ENCODE assay signal across 31 cellular contexts in the genomic region with DNA sequence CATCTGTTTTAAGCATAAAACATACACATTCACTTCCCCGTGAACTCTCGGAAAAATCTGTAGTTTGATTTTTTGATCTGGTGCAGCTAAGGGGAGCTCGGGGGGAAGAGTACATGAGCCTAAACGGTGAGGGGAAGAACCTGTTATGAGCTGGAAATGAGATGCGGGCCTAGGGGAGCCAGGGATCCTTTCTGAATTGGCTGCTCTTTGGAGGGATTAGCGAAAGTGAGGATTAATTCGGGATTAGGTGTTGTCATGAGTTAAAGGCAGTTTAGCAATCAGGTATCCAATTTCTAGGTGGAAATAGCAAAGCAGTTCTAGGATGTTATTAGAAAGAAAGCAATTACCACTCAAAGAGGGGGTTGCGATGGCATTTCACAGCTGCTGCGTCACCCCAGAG. TPM values are rescaled to one million over a fixed set of nuclear protein-coding genes. Genes with fewer than 3 reads are reported as not detected.
"Had no signal": no experiment of that assay in that cellular context is flagged by ENCODE, and none has a peak within 500 bp of the region (broad histone marks: within the 10 kb centered on the region; RNA-seq: fewer than 3 reads in every experiment).

No MANE protein-coding gene starts in this region.

- H3K4me1 ChIP-seq: adrenal gland, body of pancreas, colonic mucosa, esophagus squamous epithelium, gastroesophageal sphincter, heart left ventricle had no signal

- H3K27me3 ChIP-seq: adrenal gland, body of pancreas, colonic mucosa, gastroesophageal sphincter had no signal

- H3K4me3 ChIP-seq: adrenal gland, body of pancreas, colonic mucosa, esophagus squamous epithelium, gastroesophageal sphincter, heart left ventricle had no signal

- FAIRE-seq: endometrium, endothelial cell of umbilical vein had no signal

- H3K9me3 ChIP-seq: adrenal gland, body of pancreas, colonic mucosa, esophagus squamous epithelium had no signal

- H3K36me3 ChIP-seq: adrenal gland, colonic mucosa, esophagus squamous epithelium, gastroesophageal sphincter, heart left ventricle had no signal

- DNase-seq: activated CD4-positive, alpha-beta memory T cell treated with anti-CD3 and anti-CD28 coated beads for 36 hours; activated CD4-positive, alpha-beta T cell treated with anti-CD3 and anti-CD28 coated beads for 36 hours; activated CD4-positive, alpha-beta T cell treated with anti-CD3 and anti-CD28 coated beads, Interleukin-2, amount 10 ng/mL, durations not matched to agents 24 days and 14 days; activated CD4-positive, CD25-positive, alpha-beta regulatory T cell; activated CD4-positive, CD25-positive, alpha-beta regulatory T cell treated with anti-CD3 and anti-CD28 coated beads, Interleukin-2, amount 50 U/mL, for 72 hours; activated CD8-positive, alpha-beta memory T cell treated with anti-CD3 and anti-CD28 coated beads, Interleukin-2, amount 10 ng/mL, durations not matched to agents 7 days and 5 days; activated CD8-positive, alpha-beta memory T cell treated with anti-CD3 and anti-CD28 coated beads, Interleukin-2, amount 50 U/mL, for 4 hours; activated CD8-positive, alpha-beta T cell treated with anti-CD3 and anti-CD28 coated beads, Interleukin-2, amount 10 ng/mL, durations not matched to agents 7 days and 5 days; activated effector memory CD4-positive, alpha-beta T cell treated with anti-CD3 and anti-CD28 coated beads, Interleukin-2, amount 50 U/mL, for 16 hours; activated naive CD4-positive, alpha-beta T cell treated with anti-CD3 and anti-CD28 coated beads for 36 hours; activated naive CD8-positive, alpha-beta T cell treated with anti-CD3 and anti-CD28 coated beads for 36 hours; activated naive CD8-positive, alpha-beta T cell treated with anti-CD3 and anti-CD28 coated beads, Interleukin-2, amount 50 U/mL, for 24 hours; activated T-cell treated with anti-CD3 and anti-CD28 coated beads, Interleukin-2, amount 50 U/mL, for 1 hour; activated T-cell treated with anti-CD3 and anti-CD28 coated beads, Interleukin-2, amount 50 U/mL, for 48 hours; adrenal gland; amygdala; aorta; body of pancreas; caudate nucleus; colonic mucosa; effector CD8-positive, alpha-beta T cell; esophagus squamous epithelium; foreskin melanocyte; heart left ventricle; T-helper 17 cell; T1000 had no signal

- ATAC-seq: activated CD4-positive, alpha-beta T cell treated with anti-CD3 and anti-CD28 coated beads for 36 hours; activated CD8-positive, alpha-beta memory T cell treated with anti-CD3 and anti-CD28 coated beads, Interleukin-2, amount 10 ng/mL, durations not matched to agents 7 days and 5 days; activated CD8-positive, alpha-beta T cell treated with anti-CD3 and anti-CD28 coated beads, Interleukin-2, amount 10 ng/mL, durations not matched to agents 7 days and 5 days; activated naive CD8-positive, alpha-beta T cell treated with anti-CD3 and anti-CD28 coated beads, Interleukin-2, amount 50 U/mL, for 24 hours; body of pancreas; gastroesophageal sphincter; heart left ventricle; T-helper 17 cell had no signal

- H3K27ac ChIP-seq: adrenal gland, body of pancreas, colonic mucosa, epithelial cell of prostate, esophagus squamous epithelium, gastroesophageal sphincter, heart left ventricle had no signal

RNA-seq across cellular contexts. Expression of gene ADARB2, which starts 51.1 kb away (rescaled TPM):
- polyA plus RNA-seq: endothelial cell of umbilical vein, fibroblast of lung had no signal
